18 cellular contexts compared by ENCODE assay signal in the genomic region with DNA sequence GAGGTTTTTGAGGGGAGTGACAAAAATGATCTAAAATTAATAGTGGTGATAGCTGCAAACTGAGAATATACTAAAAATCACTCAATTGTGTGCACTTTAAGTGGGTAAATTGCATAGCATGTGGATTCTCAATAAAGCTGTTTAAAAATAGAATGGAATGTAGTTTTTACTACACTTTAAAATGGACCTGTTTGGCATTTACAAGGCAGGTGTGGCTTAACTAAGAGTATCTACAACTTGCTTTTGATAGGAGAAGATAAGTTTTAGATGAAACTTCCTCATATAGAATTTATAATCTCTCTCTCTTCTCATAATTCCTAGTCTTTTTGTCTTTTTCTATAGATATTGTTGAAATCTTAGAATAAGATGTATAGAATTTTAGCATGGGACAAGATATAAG. TPM values are rescaled to one million over a fixed set of nuclear protein-coding genes. Genes with fewer than 3 reads are reported as not detected.
A peak's percentile ranks its signal among the peaks of the same experiment; 100 is the strongest.
DNase-seq lines count a peak whose midpoint lies in the region; ATAC-seq, FAIRE-seq and TF ChIP-seq lines count a peak whose summit lies in the region.
"Had no signal": no experiment of that assay in that cellular context is flagged by ENCODE, and none has a peak within 500 bp of the region (broad histone marks: within the 10 kb centered on the region; RNA-seq: fewer than 3 reads in every experiment).

No MANE protein-coding gene starts in this region.

- H3K27me3 ChIP-seq in small intestine (ENCODE audit: control insufficient read depth in 2 of 2, insufficient read depth in 2 of 2, low read length in 2 of 2) (no peaks in the 10 kb centered on the region), Caco-2 (replicated peaks; ENCODE audit: control insufficient read depth, insufficient read depth, low read length) (no peaks in the 10 kb centered on the region), MG63 (no peaks in the 10 kb centered on the region)

- H3K36me3 ChIP-seq in mucosa of descending colon (ENCODE audit: low read depth), result no peaks in the 10 kb centered on the region
- no peaks in the 10 kb centered on the region for H3K36me3 ChIP-seq in small intestine (ENCODE audit: control insufficient read depth in 2 of 2, insufficient read depth in 2 of 2, low read length in 2 of 2)
- H3K36me3 ChIP-seq in Caco-2 (ENCODE audit: control insufficient read depth, insufficient read depth, low read length), result no peaks in the 10 kb centered on the region
- no peaks in the 10 kb centered on the region for H3K36me3 ChIP-seq in MG63

- H3K4me3 Mint-ChIP-seq in Caco-2 (ENCODE audit: unreplicated experiment), result no peak overlapping the region
- H3K4me3 Mint-ChIP-seq in activated T-helper 17 cell treated with anti-CD3 and anti-CD28 coated beads, Interleukin-2, amount 50 U/mL, for 72 hours, result no peak overlapping the region
- no peak overlapping the region for H3K4me3 Mint-ChIP-seq in activated T-helper 1 cell treated with anti-CD3 and anti-CD28 coated beads, Interleukin-12 subunit alpha, Interleukin-12 subunit beta, Interleukin-2, Interleukin-4 antibody, amounts not matched to agents 30 ng/mL and 10 ng/mL and 1 ng/mL, durations not matched to agents 14 hours and 24 hours and 36 hours
- H3K4me3 Mint-ChIP-seq: CD4-positive, alpha-beta T cell; GM23338; IgD-negative memory B cell had no signal

- H3K4me3 ChIP-seq in mucosa of descending colon (no peak overlapping the region), small intestine (ENCODE audit: low read depth in 1 of 2, low read length in 2 of 2) (no peak overlapping the region), Caco-2 (ENCODE audit: low read depth, low read length) (no peak overlapping the region), MG63 (no peak overlapping the region)
- H3K4me3 ChIP-seq: GM23338 had no signal

- TF ChIP-seq CTCF in mucosa of descending colon (IDR thresholded peaks at IDR 0.05) (no peak), Caco-2 (IDR thresholded peaks at IDR 0.05; ENCODE audit: insufficient read depth in 1 of 2, low read depth in 1 of 2, low read length in 1 of 2, severe bottlenecking in 1 of 2, unreplicated experiment in 1 of 2) (no peak)

- no peak overlapping the region for H3K27ac Mint-ChIP-seq in Caco-2 (ENCODE audit: unreplicated experiment)
- no peak overlapping the region for H3K27ac Mint-ChIP-seq in activated T-helper 17 cell treated with anti-CD3 and anti-CD28 coated beads, Interleukin-2, amount 50 U/mL, for 72 hours
- no peak overlapping the region for H3K27ac Mint-ChIP-seq in activated T-helper 1 cell treated with anti-CD3 and anti-CD28 coated beads, Interleukin-12 subunit alpha, Interleukin-12 subunit beta, Interleukin-2, Interleukin-4 antibody, amounts not matched to agents 30 ng/mL and 10 ng/mL and 1 ng/mL, durations not matched to agents 14 hours and 24 hours and 36 hours
- H3K27ac Mint-ChIP-seq: CD4-positive, alpha-beta T cell; GM23338; IgD-negative memory B cell had no signal

- DNase-seq in mucosa of descending colon (peak in 1 of 3 donors; percentile 51), small intestine (peak; percentile 17), Caco-2 (no peak), MG63 (no peak)
- no peak for DNase-seq in activated T-helper 1 cell treated with anti-CD3 and anti-CD28 coated beads, Interleukin-12 subunit alpha, Interleukin-12 subunit beta, Interleukin-2, Interleukin-4 antibody, amounts not matched to agents 30 ng/mL and 10 ng/mL and 1 ng/mL, durations not matched to agents 14 hours and 24 hours and 36 hours (ENCODE audit: low spot score)
- DNase-seq: AML-193; CD4-positive, alpha-beta T cell; DMS153; DMS79; GF-D8 had no signal

- H3K27me3 Mint-ChIP-seq in Caco-2 (ENCODE audit: insufficient read depth, unreplicated experiment), result no peaks in the 10 kb centered on the region
- no peaks in the 10 kb centered on the region for H3K27me3 Mint-ChIP-seq in activated T-helper 17 cell treated with anti-CD3 and anti-CD28 coated beads, Interleukin-2, amount 50 U/mL, for 72 hours
- H3K27me3 Mint-ChIP-seq in activated T-helper 1 cell treated with anti-CD3 and anti-CD28 coated beads, Interleukin-12 subunit alpha, Interleukin-12 subunit beta, Interleukin-2, Interleukin-4 antibody, amounts not matched to agents 30 ng/mL and 10 ng/mL and 1 ng/mL, durations not matched to agents 14 hours and 24 hours and 36 hours (ENCODE audit: insufficient read depth), result no peaks in the 10 kb centered on the region
- H3K27me3 Mint-ChIP-seq: CD4-positive, alpha-beta T cell had no signal

- ATAC-seq in mucosa of descending colon, result peak; percentile 62
- ATAC-seq in activated T-helper 17 cell treated with anti-CD3 and anti-CD28 coated beads, Interleukin-2, amount 50 U/mL, for 72 hours (replicated peaks), result no peak
- ATAC-seq: GM23338, HepG2 had no signal

- POLR2A ChIA-PET in Caco-2 (lab: Charles Lee), result interaction anchor here (0.6 kb wide), 1 partner anchor 267 kb away, joined by 8 read pairs; no protein-coding TSS in a partner anchor

- peak; percentile 74 for FAIRE-seq in colon (lab: Jason Lieb, UNC)
- peak; percentile 39 for FAIRE-seq in small intestine (lab: Jason Lieb, UNC)
- FAIRE-seq: A204.1, H54, HepG2 had no signal

- BruUV-seq in Caco-2 (replicated peaks; lab: Mats Ljungman, UMichigan), result no TSS peak

- intact Hi-C loops in mucosa of descending colon (cut with DNase I, micrococcal nuclease), result loop anchor here in 1 of 2 donors (5.0 kb wide), 1 partner anchor 87 kb away; no protein-coding TSS in a partner anchor
- intact Hi-C loops in Caco-2 (cut with micrococcal nuclease; ENCODE audit: unreplicated experiment), result loop anchor here (10.0 kb wide), 1 partner anchor 510 kb away; a partner anchor contains a TSS
- intact Hi-C loops in activated T-helper 1 cell treated with anti-CD3 and anti-CD28 coated beads, Interleukin-12 subunit alpha, Interleukin-12 subunit beta, Interleukin-2, Interleukin-4 antibody, amounts not matched to agents 30 ng/mL and 10 ng/mL and 1 ng/mL, durations not matched to agents 14 hours and 24 hours and 36 hours (cut with micrococcal nuclease), result no loop called here

- CTCF ChIA-PET in Caco-2 (lab: Charles Lee), result interaction anchor here (0.5 kb wide), 1 partner anchor 57 kb away, joined by 3 read pairs; no protein-coding TSS in a partner anchor

- peaks cover 26% of the 10 kb centered on the region for H3K4me1 ChIP-seq in mucosa of descending colon (ENCODE audit: low read depth)
- no peaks in the 10 kb centered on the region for H3K4me1 ChIP-seq in small intestine (ENCODE audit: control insufficient read depth in 2 of 2, insufficient read depth in 1 of 2, low read depth in 1 of 2, low read length in 1 of 2)
- peaks cover 81% of the 10 kb centered on the region for H3K4me1 ChIP-seq in Caco-2

- no peaks in the 10 kb centered on the region for H3K9me3 Mint-ChIP-seq in Caco-2 (ENCODE audit: unreplicated experiment)
- no peaks in the 10 kb centered on the region for H3K9me3 Mint-ChIP-seq in activated T-helper 17 cell treated with anti-CD3 and anti-CD28 coated beads, Interleukin-2, amount 50 U/mL, for 72 hours
- no peaks in the 10 kb centered on the region for H3K9me3 Mint-ChIP-seq in activated T-helper 1 cell treated with anti-CD3 and anti-CD28 coated beads, Interleukin-12 subunit alpha, Interleukin-12 subunit beta, Interleukin-2, Interleukin-4 antibody, amounts not matched to agents 30 ng/mL and 10 ng/mL and 1 ng/mL, durations not matched to agents 14 hours and 24 hours and 36 hours
- H3K9me3 Mint-ChIP-seq: GM23338 had no signal

- H3K36me3 Mint-ChIP-seq in Caco-2 (ENCODE audit: insufficient read depth, unreplicated experiment), result peaks cover 6% of the 10 kb centered on the region
- H3K36me3 Mint-ChIP-seq in activated T-helper 17 cell treated with anti-CD3 and anti-CD28 coated beads, Interleukin-2, amount 50 U/mL, for 72 hours (ENCODE audit: low read depth), result no peaks in the 10 kb centered on the region
- H3K36me3 Mint-ChIP-seq in activated T-helper 1 cell treated with anti-CD3 and anti-CD28 coated beads, Interleukin-12 subunit alpha, Interleukin-12 subunit beta, Interleukin-2, Interleukin-4 antibody, amounts not matched to agents 30 ng/mL and 10 ng/mL and 1 ng/mL, durations not matched to agents 14 hours and 24 hours and 36 hours (ENCODE audit: low read depth), result no peaks in the 10 kb centered on the region
- H3K36me3 Mint-ChIP-seq: IgD-negative memory B cell had no signal

- H3K9me3 ChIP-seq in mucosa of descending colon (no peaks in the 10 kb centered on the region), small intestine (ENCODE audit: control insufficient read depth, low read depth) (no peaks in the 10 kb centered on the region), Caco-2 (no peaks in the 10 kb centered on the region), MG63 (no peaks in the 10 kb centered on the region)

- peaks cover 43% of the 10 kb centered on the region for H3K4me1 Mint-ChIP-seq in Caco-2 (ENCODE audit: low read depth, unreplicated experiment)
- no peaks in the 10 kb centered on the region for H3K4me1 Mint-ChIP-seq in activated T-helper 17 cell treated with anti-CD3 and anti-CD28 coated beads, Interleukin-2, amount 50 U/mL, for 72 hours
- no peaks in the 10 kb centered on the region for H3K4me1 Mint-ChIP-seq in activated T-helper 1 cell treated with anti-CD3 and anti-CD28 coated beads, Interleukin-12 subunit alpha, Interleukin-12 subunit beta, Interleukin-2, Interleukin-4 antibody, amounts not matched to agents 30 ng/mL and 10 ng/mL and 1 ng/mL, durations not matched to agents 14 hours and 24 hours and 36 hours (ENCODE audit: low read depth)
- H3K4me1 Mint-ChIP-seq: GM23338, IgD-negative memory B cell had no signal

- no peak overlapping the region for H3K27ac ChIP-seq in small intestine (ENCODE audit: low read depth in 1 of 2, low read length in 1 of 2)
- H3K27ac ChIP-seq: C4-2B had no signal

RNA-seq across cellular contexts. Expression of a gene that starts 40.3 kb away (rescaled TPM):
- 10 to 100 TPM; 25.1 to 75.5 (median 59.8) TPM for total RNA-seq in mucosa of descending colon
- 1 to 10 TPM; 3.2 to 5.4 (median 3.3) TPM for polyA plus RNA-seq in small intestine
- total RNA-seq in Caco-2 (2022), result 17.5 and 19.4 TPM in 2 replicates
- not detected for total RNA-seq in activated T-helper 17 cell treated with anti-CD3 and anti-CD28 coated beads, Interleukin-2, amount 50 U/mL, for 72 hours
- total RNA-seq in activated T-helper 1 cell treated with anti-CD3 and anti-CD28 coated beads, Interleukin-12 subunit alpha, Interleukin-12 subunit beta, Interleukin-2, Interleukin-4 antibody, amounts not matched to agents 30 ng/mL and 10 ng/mL and 1 ng/mL, durations not matched to agents 14 hours and 24 hours and 36 hours, result not detected in 2 replicates
- not detected in 2 replicates for total RNA-seq in MG63 (2014; rRNA removed; shearing (Covaris generic); ENCODE audit: low replicate concordance)
- total RNA-seq: CD4-positive, alpha-beta T cell had no signal

Comparison
In these comparisons a context has a peak if more than half of its experiments do, and no peak if none do; other contexts are left out.
1. RNA of a gene that starts 40.3 kb away (total RNA-seq): 25.1 to 75.5 TPM in mucosa of descending colon and 17.5 to 19.4 TPM in Caco-2; not detected in activated T-helper 17 cell treated with anti-CD3 and anti-CD28 coated beads, Interleukin-2, amount 50 U/mL, for 72 hours, not detected in activated T-helper 1 cell treated with anti-CD3 and anti-CD28 coated beads, Interleukin-12 subunit alpha, Interleukin-12 subunit beta, Interleukin-2, Interleukin-4 antibody, amounts not matched to agents 30 ng/mL and 10 ng/mL and 1 ng/mL, durations not matched to agents 14 hours and 24 hours and 36 hours and not detected in MG63; every median in the first group is over 10 times any median in the second.